In genomic region chr17:60372790-60373483, GRCh38 we compare ENCODE assay signal across 11 cellular contexts. TPM values are rescaled to one million over a fixed set of nuclear protein-coding genes. Genes with fewer than 3 reads are reported as not detected.
DNase-seq lines count a peak whose midpoint lies in the region; ATAC-seq and TF ChIP-seq lines count a peak whose summit lies in the region.
"Had no signal": no experiment of that assay in that cellular context is flagged by ENCODE, and none has a peak within 500 bp of the region (broad histone marks: within the 10 kb centered on the region; RNA-seq: fewer than 3 reads in every experiment).

No MANE protein-coding gene starts in this region.

- ATAC-seq in activated T-helper 17 cell treated with anti-CD3 and anti-CD28 coated beads, Interleukin-2, amount 50 U/mL, for 72 hours (replicated peaks): peak; percentile 100
- no peak for ATAC-seq in T-helper 17 cell
- ATAC-seq in heart right ventricle: no peak

- H3K4me3 ChIP-seq in BJ (ENCODE audit: low read depth, low read length) (no peak overlapping the region), heart right ventricle (no peak overlapping the region)
- H3K4me3 ChIP-seq: ovary, upper lobe of left lung had no signal

- peaks cover 5% of the 10 kb centered on the region for H3K4me1 Mint-ChIP-seq in activated T-helper 17 cell treated with anti-CD3 and anti-CD28 coated beads, Interleukin-2, amount 50 U/mL, for 72 hours
- H3K4me1 Mint-ChIP-seq in T-helper 17 cell: peaks cover 13% of the 10 kb centered on the region

- H3K9me3 Mint-ChIP-seq in activated T-helper 17 cell treated with anti-CD3 and anti-CD28 coated beads, Interleukin-2, amount 50 U/mL, for 72 hours: no peaks in the 10 kb centered on the region

- peak overlapping the region; percentile 73 for H3K27ac Mint-ChIP-seq in activated T-helper 17 cell treated with anti-CD3 and anti-CD28 coated beads, Interleukin-2, amount 50 U/mL, for 72 hours
- no peak overlapping the region for H3K27ac Mint-ChIP-seq in T-helper 17 cell

- peaks cover 0 to 24% (median 0%) of the 10 kb centered on the region in 9 donors for H3K4me1 ChIP-seq in heart right ventricle

- no peak for TF ChIP-seq CTCF in BJ (IDR thresholded peaks at IDR 0.05; ENCODE audit: insufficient read depth, low read depth, low read length)
- no peak for TF ChIP-seq CTCF in heart right ventricle (IDR thresholded peaks at IDR 0.05)

- POLR2A ChIA-PET in BJ (lab: Charles Lee): interaction anchor here (0.6 kb wide), 1 partner anchor 134 kb away, joined by 3 read pairs; no protein-coding TSS in a partner anchor

- no peaks in the 10 kb centered on the region for H3K27me3 Mint-ChIP-seq in activated T-helper 17 cell treated with anti-CD3 and anti-CD28 coated beads, Interleukin-2, amount 50 U/mL, for 72 hours
- no peaks in the 10 kb centered on the region for H3K27me3 Mint-ChIP-seq in T-helper 17 cell

- intact Hi-C loops in heart right ventricle (cut with DNase I): no loop called here

- H3K4me3 Mint-ChIP-seq in activated T-helper 17 cell treated with anti-CD3 and anti-CD28 coated beads, Interleukin-2, amount 50 U/mL, for 72 hours: no peak overlapping the region
- H3K4me3 Mint-ChIP-seq in T-helper 17 cell: no peak overlapping the region

- DNase-seq in BJ (ENCODE audit: low read depth): peak; percentile 32
- peak; percentile 2 for DNase-seq in HK-2 (ENCODE audit: unreplicated experiment)
- DNase-seq in kidney glomerular epithelial cell (lab: John Stamatoyannopoulos, UW): peak; percentile 65
- DNase-seq in T-helper 17 cell: no peak
- no peak for DNase-seq in DMS79 (lab: John Stamatoyannopoulos, UW)
- DNase-seq in COLO829 (ENCODE audit: low spot score): no peak
- DNase-seq in heart right ventricle: no peak
- DNase-seq: effector CD8-positive, alpha-beta T cell; ovary; upper lobe of left lung had no signal

- H3K27ac ChIP-seq in heart right ventricle: peak overlapping the region in 1 of 10 donors; percentile 59
- H3K27ac ChIP-seq: ovary had no signal

- H3K27me3 ChIP-seq in BJ (ENCODE audit: control insufficient read depth, insufficient read depth, low read length) (no peaks in the 10 kb centered on the region), heart right ventricle (no peaks in the 10 kb centered on the region)
- H3K27me3 ChIP-seq: ovary, upper lobe of left lung had no signal

- H3K9me3 ChIP-seq in T-helper 17 cell (ENCODE audit: control insufficient read depth, low read length, poor library complexity, severe bottlenecking): no peaks in the 10 kb centered on the region
- H3K9me3 ChIP-seq in heart right ventricle: no peaks in the 10 kb centered on the region
- H3K9me3 ChIP-seq: ovary, upper lobe of left lung had no signal

- 93 to 95% methylated on average over 6 of the region's 6 CpGs for WGBS in heart right ventricle, 2 donors

- no peaks in the 10 kb centered on the region for H3K36me3 ChIP-seq in BJ (ENCODE audit: control insufficient read depth, insufficient read depth, low read length)
- peaks cover 0 to 15% (median 4%) of the 10 kb centered on the region in 9 donors for H3K36me3 ChIP-seq in heart right ventricle
- H3K36me3 ChIP-seq: ovary had no signal

- CTCF ChIA-PET in BJ (lab: Yijun Ruan, JAX): interaction anchor here (0.9 to 1.5 kb wide), 3 partner anchors 13 to 21 kb away, joined by 3 to 4 read pairs (median 4); no protein-coding TSS in a partner anchor

- H3K36me3 Mint-ChIP-seq in activated T-helper 17 cell treated with anti-CD3 and anti-CD28 coated beads, Interleukin-2, amount 50 U/mL, for 72 hours (ENCODE audit: low read depth): peaks cover 20% of the 10 kb centered on the region
- H3K36me3 Mint-ChIP-seq in T-helper 17 cell (ENCODE audit: low read depth): peaks cover 3% of the 10 kb centered on the region

RNA-seq across cellular contexts. Expression of gene USP32, which starts 19.0 kb away (rescaled TPM):
- polyA plus RNA-seq in BJ (2011; rRNA removed): 23.8 and 38.4 TPM in 2 replicates
- 28.2 and 29.5 TPM in 2 replicates for polyA minus RNA-seq in BJ (2011; rRNA and poly(A)+ RNA removed)
- 10 to 100 TPM; 32.7 to 42.2 TPM for total RNA-seq in activated T-helper 17 cell treated with anti-CD3 and anti-CD28 coated beads, Interleukin-2, amount 50 U/mL, for 72 hours
- 10 to 100 TPM; 27.5 to 34.2 TPM for total RNA-seq in T-helper 17 cell
- total RNA-seq in heart right ventricle: 10 to 100 TPM; 23.3 to 38.6 (median 30.2) TPM
- polyA plus RNA-seq in heart right ventricle: 10 to 100 TPM; 13.3 to 13.7 TPM

RNA-seq across cellular contexts. Expression of gene CHCT1, which starts 49.4 kb away (rescaled TPM):
- polyA plus RNA-seq in BJ (2011; rRNA removed) (not detected in 2 replicates), heart right ventricle (not detected)
- polyA minus RNA-seq in BJ (2011; rRNA and poly(A)+ RNA removed): not detected in 2 replicates
- total RNA-seq in activated T-helper 17 cell treated with anti-CD3 and anti-CD28 coated beads, Interleukin-2, amount 50 U/mL, for 72 hours: not detected
- total RNA-seq in T-helper 17 cell (not detected), heart right ventricle (under 1 TPM in 1 of 10 donors, not detected in 9; 0.44 TPM)
- total RNA-seq: ovary had no signal

Comparison
In these comparisons a context has a peak if more than half of its experiments do, and no peak if none do; other contexts are left out.
1. DNase-seq: peak in BJ (single experiment), HK-2 (single experiment) and kidney glomerular epithelial cell (single experiment); none in T-helper 17 cell (0 of 3), DMS79 (single experiment), COLO829 (single experiment) and heart right ventricle (0 of 2).